1 cellular context compared by ENCODE assay signal in genomic region chr16:88631384-88631783, GRCh38.
TF ChIP-seq lines count a peak whose summit lies in the region.

No MANE protein-coding gene starts in this region.

TF ChIP-seq in IMR-90, 13 proteins besides CTCF, POLR2A, EP300 and RAD21:
- TF ChIP-seq CEBPB (IDR thresholded peaks at IDR 0.05; ENCODE audit: low read depth, low read length) = no peak
- TF ChIP-seq MAZ (IDR thresholded peaks at IDR 0.05; ENCODE audit: borderline replicate concordance, low read depth, low read length) = no peak
- no peak for TF ChIP-seq BHLHE40 (IDR thresholded peaks at IDR 0.05; ENCODE audit: low read depth, low read length)
- no peak for TF ChIP-seq CHD1 (IDR thresholded peaks at IDR 0.05; ENCODE audit: low read depth, low read length)
- no peak for TF ChIP-seq ELK1 (IDR thresholded peaks at IDR 0.05; ENCODE audit: borderline replicate concordance, low read depth, low read length)
- TF ChIP-seq NFE2L2 (IDR thresholded peaks at IDR 0.05; ENCODE audit: low read depth, low read length) = no peak
- TF ChIP-seq MAFK (IDR thresholded peaks at IDR 0.05; ENCODE audit: low read depth, low read length) = no peak
- no peak for TF ChIP-seq FOS (IDR thresholded peaks at IDR 0.05; ENCODE audit: low read depth, low read length)
- TF ChIP-seq SMC3 (IDR thresholded peaks at IDR 0.05; ENCODE audit: low read depth, low read length) = no peak
- TF ChIP-seq RFX5 (IDR thresholded peaks at IDR 0.05; ENCODE audit: low read depth, low read length) = no peak
- no peak for TF ChIP-seq MXI1 (IDR thresholded peaks at IDR 0.05; ENCODE audit: borderline replicate concordance, low read depth, low read length)
- no peak for TF ChIP-seq USF2 (IDR thresholded peaks at IDR 0.05; ENCODE audit: low read depth, low read length)
- no peak for TF ChIP-seq RCOR1 (IDR thresholded peaks at IDR 0.05; ENCODE audit: insufficient replicate concordance, low read length)
